In genomic region chr7:78709658-78710057, GRCh38 we compare ENCODE assay signal across 20 cellular contexts.
DNase-seq lines count a peak whose midpoint lies in the region; ATAC-seq and TF ChIP-seq lines count a peak whose summit lies in the region.
"Had no signal": no experiment of that assay in that cellular context is flagged by ENCODE, and none has a peak within 500 bp of the region (broad histone marks: within the 10 kb centered on the region; RNA-seq: fewer than 3 reads in every experiment).

No MANE protein-coding gene starts in this region.

- H3K27ac Mint-ChIP-seq in WTC11: peak overlapping the region; percentile 16; the same call in 1 of the 2 replicates
- no peak overlapping the region for H3K27ac Mint-ChIP-seq in activated naive CD8-positive, alpha-beta T cell treated with anti-CD3 and anti-CD28 coated beads for 36 hours
- H3K27ac Mint-ChIP-seq in CD8-positive, alpha-beta memory T cell: no peak overlapping the region
- H3K27ac Mint-ChIP-seq: CD14-positive monocyte; CD4-positive, alpha-beta memory T cell; CD4-positive, CD25-positive, alpha-beta regulatory T cell had no signal

- H3K36me3 Mint-ChIP-seq in WTC11: peaks cover 7% of the 10 kb centered on the region
- no peaks in the 10 kb centered on the region for H3K36me3 Mint-ChIP-seq in activated naive CD8-positive, alpha-beta T cell treated with anti-CD3 and anti-CD28 coated beads for 36 hours
- H3K36me3 Mint-ChIP-seq in CD8-positive, alpha-beta memory T cell: no peaks in the 10 kb centered on the region
- H3K36me3 Mint-ChIP-seq: CD14-positive monocyte; CD4-positive, alpha-beta memory T cell; CD4-positive, CD25-positive, alpha-beta regulatory T cell had no signal

- H3K36me3 ChIP-seq in CD8-positive, alpha-beta memory T cell (ENCODE audit: insufficient read depth, low read length): no peaks in the 10 kb centered on the region
- H3K36me3 ChIP-seq: BE2C, BLaER1 had no signal

- H3K4me3 ChIP-seq in LNCaP clone FGC (ENCODE audit: low read depth, low read length): no peak overlapping the region
- H3K4me3 ChIP-seq in CD8-positive, alpha-beta memory T cell (ENCODE audit: low read length): no peak overlapping the region
- H3K4me3 ChIP-seq: BLaER1 had no signal

- peak overlapping the region; percentile 52 for H3K27ac ChIP-seq in 22Rv1
- H3K27ac ChIP-seq in CD8-positive, alpha-beta memory T cell (ENCODE audit: low read depth, low read length): no peak overlapping the region
- H3K27ac ChIP-seq: BLaER1 had no signal

- H3K9me3 Mint-ChIP-seq in WTC11: peaks cover 7% of the 10 kb centered on the region; the same call in 1 of the 2 replicates
- peaks cover 4% of the 10 kb centered on the region for H3K9me3 Mint-ChIP-seq in activated naive CD8-positive, alpha-beta T cell treated with anti-CD3 and anti-CD28 coated beads for 36 hours
- H3K9me3 Mint-ChIP-seq in CD8-positive, alpha-beta memory T cell: peaks cover 2 to 31% (median 3%) of the 10 kb centered on the region in 5 donors

- CTCF ChIA-PET in WTC11 (lab: Charles Lee): no interaction called here
- CTCF ChIA-PET in CD8-positive, alpha-beta memory T cell (lab: Charles Lee): no interaction called here

- DNase-seq in DMS53 (lab: John Stamatoyannopoulos, UW) (peak; percentile 10), DMS53 treated with DMSO at 0.1 percent for 48 hours (lab: John Stamatoyannopoulos, UW; ENCODE audit: unreplicated experiment) (no peak), LNCaP clone FGC (ENCODE audit: low read depth) (peak; percentile 46), WTC11 (ENCODE audit: low spot score) (no peak)
- no peak for DNase-seq in activated naive CD8-positive, alpha-beta T cell treated with anti-CD3 and anti-CD28 coated beads for 36 hours
- DNase-seq in CD8-positive, alpha-beta memory T cell: no peak
- DNase-seq: 8988T; ACHN; BE2C; C1 segment of cervical spinal cord; Calu3; CD4-positive, alpha-beta memory T cell; CD4-positive, CD25-positive, alpha-beta regulatory T cell; DMS79 treated with DMSO at 0.1 percent for 48 hours; GF-D8 had no signal

- TF ChIP-seq CTCF in 22Rv1 (IDR thresholded peaks at IDR 0.05) (no peak), LNCaP clone FGC (IDR thresholded peaks at IDR 0.05; ENCODE audit: control insufficient read depth, extremely low read depth, insufficient read depth) (no peak), WTC11 (IDR thresholded peaks at IDR 0.05) (no peak)

- no peaks in the 10 kb centered on the region for H3K4me1 ChIP-seq in CD8-positive, alpha-beta memory T cell (ENCODE audit: insufficient read depth, low read length)
- H3K4me1 ChIP-seq: BE2C, BLaER1, Caco-2 had no signal

- no peaks in the 10 kb centered on the region for H3K27me3 Mint-ChIP-seq in WTC11 (ENCODE audit: low read depth)
- no peaks in the 10 kb centered on the region for H3K27me3 Mint-ChIP-seq in activated naive CD8-positive, alpha-beta T cell treated with anti-CD3 and anti-CD28 coated beads for 36 hours
- no peaks in the 10 kb centered on the region for H3K27me3 Mint-ChIP-seq in CD8-positive, alpha-beta memory T cell
- H3K27me3 Mint-ChIP-seq: CD4-positive, alpha-beta memory T cell; CD4-positive, CD25-positive, alpha-beta regulatory T cell had no signal

- H3K27me3 ChIP-seq in CD8-positive, alpha-beta memory T cell (ENCODE audit: insufficient read depth, low read length, poor library complexity, severe bottlenecking): no peaks in the 10 kb centered on the region
- H3K27me3 ChIP-seq: BE2C, BLaER1 had no signal

- POLR2A ChIA-PET in WTC11 (lab: Charles Lee): no interaction called here
- POLR2A ChIA-PET in CD8-positive, alpha-beta memory T cell (lab: Charles Lee): no interaction called here

- peaks cover 28% of the 10 kb centered on the region for H3K4me1 Mint-ChIP-seq in WTC11
- H3K4me1 Mint-ChIP-seq in activated naive CD8-positive, alpha-beta T cell treated with anti-CD3 and anti-CD28 coated beads for 36 hours: no peaks in the 10 kb centered on the region
- H3K4me1 Mint-ChIP-seq in CD8-positive, alpha-beta memory T cell: no peaks in the 10 kb centered on the region
- H3K4me1 Mint-ChIP-seq: CD14-positive monocyte; CD4-positive, alpha-beta memory T cell; CD4-positive, CD25-positive, alpha-beta regulatory T cell had no signal

- H3K4me3 Mint-ChIP-seq in WTC11: no peak overlapping the region
- no peak overlapping the region for H3K4me3 Mint-ChIP-seq in activated naive CD8-positive, alpha-beta T cell treated with anti-CD3 and anti-CD28 coated beads for 36 hours
- no peak overlapping the region for H3K4me3 Mint-ChIP-seq in CD8-positive, alpha-beta memory T cell
- H3K4me3 Mint-ChIP-seq: CD14-positive monocyte; CD4-positive, alpha-beta memory T cell; CD4-positive, CD25-positive, alpha-beta regulatory T cell had no signal

- ATAC-seq in WTC11 (no peak), GM19023 (IDR thresholded peaks at IDR 0.05; ENCODE audit: unreplicated experiment) (no peak)

- H3K9me3 ChIP-seq in CD8-positive, alpha-beta memory T cell (ENCODE audit: low read length): no peaks in the 10 kb centered on the region
- H3K9me3 ChIP-seq: BE2C, BLaER1, Caco-2 had no signal

TF ChIP-seq in WTC11, 78 proteins besides CTCF, POLR2A, EP300 and RAD21:
- TF ChIP-seq NR2C2 (CRISPR knock-in tag; IDR thresholded peaks at IDR 0.05) (no peak), EMX1 (CRISPR knock-in tag; IDR thresholded peaks at IDR 0.05) (no peak), IRF2 (CRISPR knock-in tag; IDR thresholded peaks at IDR 0.05; ENCODE audit: borderline replicate concordance, low read depth) (no peak), ZNF512 (CRISPR knock-in tag; IDR thresholded peaks at IDR 0.05; ENCODE audit: borderline replicate concordance) (no peak), SMAD4 (CRISPR knock-in tag; IDR thresholded peaks at IDR 0.05) (no peak), ZNF532 (CRISPR knock-in tag; IDR thresholded peaks at IDR 0.05; ENCODE audit: borderline replicate concordance) (no peak), GABPB1 (CRISPR knock-in tag; IDR thresholded peaks at IDR 0.05) (no peak), GTF2I (CRISPR knock-in tag; conservative IDR thresholded peaks at IDR 0.05) (no peak)
TF ChIP-seq in WTC11: peak in this region for 0.

Comparison
In these comparisons a context has a peak if more than half of its experiments do, and no peak if none do; other contexts are left out.
1. DNase-seq: peak in DMS53 (single experiment) and LNCaP clone FGC (single experiment); none in DMS53 treated with DMSO at 0.1 percent for 48 hours (single experiment), WTC11 (single experiment), activated naive CD8-positive, alpha-beta T cell treated with anti-CD3 and anti-CD28 coated beads for 36 hours (single experiment) and CD8-positive, alpha-beta memory T cell (0 of 5).